Comparison of ENCODE assay signal across 13 cellular contexts in genomic region chrX:42119076-42119475, GRCh38.
A peak's percentile ranks its signal among the peaks of the same experiment; 100 is the strongest.
DNase-seq lines count a peak whose midpoint lies in the region; ATAC-seq lines count a peak whose summit lies in the region.
"Had no signal": no experiment of that assay in that cellular context is flagged by ENCODE, and none has a peak within 500 bp of the region (broad histone marks: within the 10 kb centered on the region; RNA-seq: fewer than 3 reads in every experiment).

No MANE protein-coding gene starts in this region.

- H3K27ac Mint-ChIP-seq in activated T-helper 17 cell treated with anti-CD3 and anti-CD28 coated beads, Interleukin-2, amount 50 U/mL, for 72 hours: no peak overlapping the region
- H3K27ac Mint-ChIP-seq: activated naive CD4-positive, alpha-beta T cell treated with anti-CD3 and anti-CD28 coated beads, Interleukin-2, amount 50 U/mL, for 72 hours; CD4-positive, alpha-beta memory T cell; WTC11 had no signal

- H3K4me1 Mint-ChIP-seq in activated T-helper 17 cell treated with anti-CD3 and anti-CD28 coated beads, Interleukin-2, amount 50 U/mL, for 72 hours: peaks cover 4% of the 10 kb centered on the region

- no peaks in the 10 kb centered on the region for H3K9me3 Mint-ChIP-seq in activated T-helper 17 cell treated with anti-CD3 and anti-CD28 coated beads, Interleukin-2, amount 50 U/mL, for 72 hours
- H3K9me3 Mint-ChIP-seq: CD4-positive, alpha-beta memory T cell had no signal

- no peaks in the 10 kb centered on the region for H3K27me3 Mint-ChIP-seq in activated T-helper 17 cell treated with anti-CD3 and anti-CD28 coated beads, Interleukin-2, amount 50 U/mL, for 72 hours
- H3K27me3 Mint-ChIP-seq: CD4-positive, alpha-beta memory T cell had no signal

- ATAC-seq in activated T-helper 17 cell treated with anti-CD3 and anti-CD28 coated beads, Interleukin-2, amount 50 U/mL, for 72 hours (replicated peaks): no peak
- no peak for ATAC-seq in HG03097 (IDR thresholded peaks at IDR 0.05; ENCODE audit: low FRiP score, unreplicated experiment)
- ATAC-seq: activated naive CD4-positive, alpha-beta T cell treated with anti-CD3 and anti-CD28 coated beads, Interleukin-2, amount 50 U/mL, for 72 hours; WTC11 had no signal

- no peak overlapping the region for H3K4me3 Mint-ChIP-seq in activated T-helper 17 cell treated with anti-CD3 and anti-CD28 coated beads, Interleukin-2, amount 50 U/mL, for 72 hours
- H3K4me3 Mint-ChIP-seq: CD4-positive, alpha-beta memory T cell; WTC11 had no signal

- no peaks in the 10 kb centered on the region for H3K36me3 Mint-ChIP-seq in activated T-helper 17 cell treated with anti-CD3 and anti-CD28 coated beads, Interleukin-2, amount 50 U/mL, for 72 hours (ENCODE audit: low read depth)
- H3K36me3 Mint-ChIP-seq: CD4-positive, alpha-beta memory T cell had no signal

- DNase-seq in DMS 273 treated with DMSO at 0.1 percent for 48 hours (lab: John Stamatoyannopoulos, UW) (peak; percentile 77), NCI-H1436 (lab: John Stamatoyannopoulos, UW) (peak; percentile 28), SHP77 treated with DMSO at 0.1 percent for 48 hours (lab: John Stamatoyannopoulos, UW) (peak; percentile 59), foreskin melanocyte (peak; percentile 93)
- no peak for DNase-seq in effector CD4-positive, alpha-beta T cell
- no peak for DNase-seq in central memory CD4-positive, alpha-beta T cell
- DNase-seq: CD4-positive, alpha-beta memory T cell; heart left ventricle; NK-92 treated with Interleukin-12 subunit alpha and Interleukin-12 subunit beta, amount 100 ng/mL, for 24 hours had no signal

Comparison
In these comparisons a context has a peak if more than half of its experiments do, and no peak if none do; other contexts are left out.
1. DNase-seq: peak in DMS 273 treated with DMSO at 0.1 percent for 48 hours (single experiment), NCI-H1436 (single experiment), SHP77 treated with DMSO at 0.1 percent for 48 hours (single experiment) and foreskin melanocyte (single experiment); none in effector CD4-positive, alpha-beta T cell (single experiment) and central memory CD4-positive, alpha-beta T cell (single experiment).